Comparison of ENCODE assay signal across 20 cellular contexts in the genomic region with DNA sequence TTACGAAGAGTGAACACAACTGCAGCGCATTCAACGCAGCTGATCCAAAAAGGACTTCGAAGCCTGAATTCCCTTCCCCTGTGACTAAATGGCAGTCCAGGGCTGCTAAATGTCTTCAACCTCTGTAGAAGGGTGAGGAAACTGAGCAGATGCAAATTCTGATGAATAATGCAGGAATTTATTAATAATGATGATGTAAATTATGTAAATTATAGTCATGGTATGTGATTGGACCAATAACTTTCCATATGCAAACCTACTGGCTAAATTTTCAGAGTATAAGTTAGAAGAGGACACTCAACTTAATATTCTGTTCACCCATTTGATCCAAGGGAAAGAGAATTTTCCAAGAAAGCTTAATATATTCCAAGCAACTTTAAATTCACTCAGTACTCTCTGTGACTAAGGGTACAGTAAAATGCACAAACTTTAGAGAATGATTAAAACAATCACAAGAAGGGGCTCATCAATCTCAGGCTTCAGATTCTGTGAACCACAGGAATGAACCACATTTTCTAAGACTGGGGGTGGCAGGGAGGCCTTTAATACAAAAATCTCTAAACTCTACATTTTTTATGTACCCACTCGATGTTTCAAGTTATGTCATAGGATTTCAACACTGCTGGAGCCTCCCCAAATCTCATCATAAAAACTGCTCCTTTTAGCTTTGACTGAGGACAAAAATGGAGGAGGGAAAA. TPM values are rescaled to one million over a fixed set of nuclear protein-coding genes. Genes with fewer than 3 reads are reported as not detected.
A peak's percentile ranks its signal among the peaks of the same experiment; 100 is the strongest.
DNase-seq lines count a peak whose midpoint lies in the region; ATAC-seq and TF ChIP-seq lines count a peak whose summit lies in the region.
"Had no signal": no experiment of that assay in that cellular context is flagged by ENCODE, and none has a peak within 500 bp of the region (broad histone marks: within the 10 kb centered on the region; RNA-seq: fewer than 3 reads in every experiment).

No MANE protein-coding gene starts in this region.

- DNase-seq in GM23338 (ENCODE audit: low spot score): no peak
- peak; percentile 59 for DNase-seq in astrocyte of the hippocampus (ENCODE audit: low read depth, low spot score)
- DNase-seq in substantia nigra (lab: John Stamatoyannopoulos, UW): no peak
- DNase-seq in EL: no peak
- no peak for DNase-seq in immature natural killer cell
- DNase-seq in endothelial cell (ENCODE audit: low spot score): no peak
- no peak for DNase-seq in MV-4-11 (lab: John Stamatoyannopoulos, UW)
- DNase-seq: activated CD4-positive, alpha-beta T cell treated with anti-CD3 and anti-CD28 coated beads for 36 hours; activated T-cell treated with anti-CD3 and anti-CD28 coated beads, Interleukin-2, amount 50 U/mL, for 72 hours; amniotic stem cell; effector CD4-positive, alpha-beta T cell; Kasumi-1; NCI-H1930; NCI-H69; RPMI8226; stimulated activated CD4-positive, alpha-beta T cell treated with anti-CD3 and anti-CD28 coated beads, Interleukin-1b, Interleukin-23, amount 100 ng/mL, for 48 hours had no signal

- peak overlapping the region; percentile 90; the same call in 1 of the 2 replicates for H3K9ac ChIP-seq in iPS-20b (ENCODE audit: low read depth, low read length)

- H3K27ac Mint-ChIP-seq in GM23338 (no peak overlapping the region), immature natural killer cell (no peak overlapping the region), endothelial cell (ENCODE audit: unreplicated experiment) (no peak overlapping the region)
- H3K27ac Mint-ChIP-seq: activated CD4-positive, alpha-beta T cell treated with anti-CD3 and anti-CD28 coated beads for 36 hours; activated T-cell treated with anti-CD3 and anti-CD28 coated beads, Interleukin-2, amount 50 U/mL, for 72 hours; CD14-positive monocyte; T-helper 1 cell treated with Interleukin-12 subunit alpha and Interleukin-12 subunit beta and Interleukin-4 antibody, amounts not matched to agents 30 μg/mL and 1 μg/mL, for 36 hours had no signal

- no peak for ATAC-seq in GM23338
- ATAC-seq: activated CD4-positive, alpha-beta T cell treated with anti-CD3 and anti-CD28 coated beads for 36 hours; activated T-cell treated with anti-CD3 and anti-CD28 coated beads, Interleukin-2, amount 50 U/mL, for 72 hours; HCT116 had no signal

- H4K20me1 ChIP-seq in GM23338 (replicated peaks; ENCODE audit: insufficient read depth): peaks cover 51% of the 10 kb centered on the region

- no peak for TF ChIP-seq CTCF in GM23338 (conservative IDR thresholded peaks at IDR 0.05; ENCODE audit: low read depth in 2 of 2)
- TF ChIP-seq CTCF in endothelial cell (IDR thresholded peaks at IDR 0.05; ENCODE audit: unreplicated experiment): no peak

- H3K4me1 Mint-ChIP-seq in GM23338 (peaks cover 69% of the 10 kb centered on the region), immature natural killer cell (peaks cover 6 to 7% of the 10 kb centered on the region in 2 donors), endothelial cell (ENCODE audit: unreplicated experiment) (peaks cover 22% of the 10 kb centered on the region)

- H3K27me3 ChIP-seq in GM23338 (ENCODE audit: insufficient read depth): no peaks in the 10 kb centered on the region
- H3K27me3 ChIP-seq in iPS-20b (ENCODE audit: insufficient read depth, low read length): peaks cover 8% of the 10 kb centered on the region; the same call in 1 of the 2 replicates

- H3K36me3 ChIP-seq in GM23338 (ENCODE audit: insufficient read depth) (peaks cover 30% of the 10 kb centered on the region), iPS-20b (ENCODE audit: insufficient read depth, low read depth, low read length) (peaks cover 57% of the 10 kb centered on the region)

- H3K9me3 Mint-ChIP-seq in GM23338: no peaks in the 10 kb centered on the region; the same call in 2 of the 3 replicates
- no peaks in the 10 kb centered on the region for H3K9me3 Mint-ChIP-seq in immature natural killer cell
- H3K9me3 Mint-ChIP-seq in endothelial cell (ENCODE audit: unreplicated experiment): no peaks in the 10 kb centered on the region
- H3K9me3 Mint-ChIP-seq: activated T-cell treated with anti-CD3 and anti-CD28 coated beads, Interleukin-2, amount 50 U/mL, for 72 hours; T-helper 1 cell treated with Interleukin-12 subunit alpha and Interleukin-12 subunit beta and Interleukin-4 antibody, amounts not matched to agents 30 μg/mL and 1 μg/mL, for 36 hours had no signal

- no peaks in the 10 kb centered on the region for H3K9me2 ChIP-seq in GM23338 (ENCODE audit: insufficient read depth)

- H3K4me3 ChIP-seq in GM23338 (peak overlapping the region; percentile 82), iPS-20b (ENCODE audit: low read length) (peak overlapping the region; percentile 88)

- H3K79me2 ChIP-seq in GM23338 (replicated peaks; ENCODE audit: insufficient read depth): peaks cover 84% of the 10 kb centered on the region

- no peak overlapping the region for H3K27ac ChIP-seq in GM23338 (ENCODE audit: low read depth)
- no peak overlapping the region for H3K27ac ChIP-seq in iPS-20b (ENCODE audit: low read length)
- peak overlapping the region; percentile 95 for H3K27ac ChIP-seq in substantia nigra (ENCODE audit: low read depth, low read length, poor library complexity, severe bottlenecking)

- H3K4me1 ChIP-seq in GM23338 (ENCODE audit: insufficient read depth) (peaks cover 67% of the 10 kb centered on the region), iPS-20b (ENCODE audit: insufficient read depth, low read length) (peaks cover 51% of the 10 kb centered on the region)

- peak overlapping the region; percentile 94 for H3K4me3 Mint-ChIP-seq in GM23338
- H3K4me3 Mint-ChIP-seq in immature natural killer cell: no peak overlapping the region
- H3K4me3 Mint-ChIP-seq in endothelial cell (ENCODE audit: unreplicated experiment): no peak overlapping the region
- H3K4me3 Mint-ChIP-seq: activated CD4-positive, alpha-beta T cell treated with anti-CD3 and anti-CD28 coated beads for 36 hours; activated T-cell treated with anti-CD3 and anti-CD28 coated beads, Interleukin-2, amount 50 U/mL, for 72 hours; T-helper 1 cell treated with Interleukin-12 subunit alpha and Interleukin-12 subunit beta and Interleukin-4 antibody, amounts not matched to agents 30 μg/mL and 1 μg/mL, for 36 hours had no signal

- H3K27me3 Mint-ChIP-seq in GM23338 (ENCODE audit: insufficient read depth, low read depth, poor library complexity) (peaks cover 20% of the 10 kb centered on the region), immature natural killer cell (ENCODE audit: low read depth in 3 of 3) (peaks cover 7 to 18% (median 11%) of the 10 kb centered on the region in 3 donors), endothelial cell (ENCODE audit: unreplicated experiment) (peaks cover 2% of the 10 kb centered on the region)

- H3K4me2 ChIP-seq in GM23338: peak overlapping the region; percentile 70

- H3K36me3 Mint-ChIP-seq in GM23338 (ENCODE audit: low read depth): peaks cover 50% of the 10 kb centered on the region
- H3K36me3 Mint-ChIP-seq in immature natural killer cell: peaks cover 0 to 3% (median 0%) of the 10 kb centered on the region in 3 donors
- H3K36me3 Mint-ChIP-seq in endothelial cell (ENCODE audit: low read depth, unreplicated experiment): peaks cover 3% of the 10 kb centered on the region

- H3F3A ChIP-seq in GM23338 (replicated peaks; ENCODE audit: low read depth): peaks cover 13% of the 10 kb centered on the region; the same call in 1 of the 2 replicates

- no peaks in the 10 kb centered on the region for H3K9me3 ChIP-seq in iPS-20b (ENCODE audit: insufficient read depth, low read depth, low read length)

- no peak overlapping the region for H2AFZ ChIP-seq in GM23338

TF ChIP-seq in GM23338, 12 proteins besides CTCF, POLR2A, EP300 and RAD21:
- TF ChIP-seq POLR2AphosphoS5 (IDR thresholded peaks at IDR 0.05; ENCODE audit: low read depth) (no peak), JUNB (IDR thresholded peaks at IDR 0.05; ENCODE audit: unreplicated experiment) (no peak), ZNF331 (CRISPR knock-in tag; IDR thresholded peaks at IDR 0.05; ENCODE audit: low read depth) (no peak), CREB1 (CRISPR knock-in tag; IDR thresholded peaks at IDR 0.05; ENCODE audit: low read depth) (no peak)
- TF ChIP-seq, protein P1, sequence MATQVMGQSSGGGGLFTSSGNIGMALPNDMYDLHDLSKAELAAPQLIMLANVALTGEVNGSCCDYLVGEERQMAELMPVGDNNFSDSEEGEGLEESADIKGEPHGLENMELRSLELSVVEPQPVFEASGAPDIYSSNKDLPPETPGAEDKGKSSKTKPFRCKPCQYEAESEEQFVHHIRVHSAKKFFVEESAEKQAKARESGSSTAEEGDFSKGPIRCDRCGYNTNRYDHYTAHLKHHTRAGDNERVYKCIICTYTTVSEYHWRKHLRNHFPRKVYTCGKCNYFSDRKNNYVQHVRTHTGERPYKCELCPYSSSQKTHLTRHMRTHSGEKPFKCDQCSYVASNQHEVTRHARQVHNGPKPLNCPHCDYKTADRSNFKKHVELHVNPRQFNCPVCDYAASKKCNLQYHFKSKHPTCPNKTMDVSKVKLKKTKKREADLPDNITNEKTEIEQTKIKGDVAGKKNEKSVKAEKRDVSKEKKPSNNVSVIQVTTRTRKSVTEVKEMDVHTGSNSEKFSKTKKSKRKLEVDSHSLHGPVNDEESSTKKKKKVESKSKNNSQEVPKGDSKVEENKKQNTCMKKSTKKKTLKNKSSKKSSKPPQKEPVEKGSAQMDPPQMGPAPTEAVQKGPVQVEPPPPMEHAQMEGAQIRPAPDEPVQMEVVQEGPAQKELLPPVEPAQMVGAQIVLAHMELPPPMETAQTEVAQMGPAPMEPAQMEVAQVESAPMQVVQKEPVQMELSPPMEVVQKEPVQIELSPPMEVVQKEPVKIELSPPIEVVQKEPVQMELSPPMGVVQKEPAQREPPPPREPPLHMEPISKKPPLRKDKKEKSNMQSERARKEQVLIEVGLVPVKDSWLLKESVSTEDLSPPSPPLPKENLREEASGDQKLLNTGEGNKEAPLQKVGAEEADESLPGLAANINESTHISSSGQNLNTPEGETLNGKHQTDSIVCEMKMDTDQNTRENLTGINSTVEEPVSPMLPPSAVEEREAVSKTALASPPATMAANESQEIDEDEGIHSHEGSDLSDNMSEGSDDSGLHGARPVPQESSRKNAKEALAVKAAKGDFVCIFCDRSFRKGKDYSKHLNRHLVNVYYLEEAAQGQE (IDR thresholded peaks at IDR 0.05; ENCODE audit: unreplicated experiment): no peak

RNA-seq across cellular contexts. Expression of a gene that starts 3.5 kb away (rescaled TPM):
- 82.5 and 106 TPM in 2 replicates for total RNA-seq in GM23338 (2014; rRNA removed; shearing (Covaris generic))
- polyA plus RNA-seq in GM23338 (2016; fragmentation: Nextera tagmentation; extraction: Ambion mirVana) (31.1 and 32.3 TPM in 2 replicates), immature natural killer cell (not detected)
- 15.3 TPM for total RNA-seq in endothelial cell (ENCODE audit: unreplicated experiment)
- total RNA-seq: activated CD4-positive, alpha-beta T cell treated with anti-CD3 and anti-CD28 coated beads for 36 hours; activated T-cell treated with anti-CD3 and anti-CD28 coated beads, Interleukin-2, amount 50 U/mL, for 72 hours had no signal
- polyA plus RNA-seq: CD14-positive monocyte had no signal
